In the genomic region with DNA sequence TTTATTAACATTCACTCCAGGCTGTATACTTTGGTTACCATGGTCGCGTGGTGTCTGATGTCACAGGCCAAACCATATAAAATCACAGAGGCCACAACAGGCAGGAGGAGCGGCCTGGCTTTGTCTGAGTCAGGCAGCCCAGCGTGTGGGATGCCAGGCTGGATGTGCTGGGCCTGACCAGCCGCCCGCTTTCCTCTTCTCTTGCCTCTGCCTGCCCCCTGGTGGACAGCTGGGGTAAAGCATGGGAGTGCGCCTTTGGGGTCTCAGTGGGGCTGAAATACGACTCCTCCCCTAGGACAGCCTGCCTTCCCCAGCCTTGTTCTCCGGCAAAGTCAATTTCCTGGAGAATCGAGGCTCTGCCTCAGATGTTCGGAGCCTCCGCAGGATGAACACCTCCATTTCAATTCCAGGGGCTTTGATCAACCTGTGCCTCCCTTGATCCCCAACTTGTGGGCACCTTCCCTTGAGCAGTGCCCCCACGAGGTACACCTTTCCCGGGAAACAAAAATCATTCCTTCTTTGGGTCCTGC, we compare ENCODE assay signal across 8 cellular contexts.
A peak's percentile ranks its signal among the peaks of the same experiment; 100 is the strongest.
DNase-seq lines count a peak whose midpoint lies in the region; ATAC-seq lines count a peak whose summit lies in the region.

No MANE protein-coding gene starts in this region.

- peak; percentile 91 for DNase-seq in A172 (ENCODE audit: low spot score)
- peak; percentile 64 for DNase-seq in GM19238 (ENCODE audit: insufficient read length, low spot score)
- peak; percentile 89 for DNase-seq in activated CD4-positive, CD25-positive, alpha-beta regulatory T cell treated with anti-CD3 and anti-CD28 coated beads, Interleukin-2, amount 50 U/mL, for 72 hours
- peak; percentile 94 for DNase-seq in dedifferentiated amniotic fluid mesenchymal stem cell (ENCODE audit: extremely low spot score)
- DNase-seq in lung microvascular endothelial cell (ENCODE audit: low read depth in 2 of 2) = peak; percentile 93 to 96
- peak; percentile 65 for DNase-seq in stimulated activated CD8-positive, alpha-beta memory T cell treated with anti-CD3 and anti-CD28 coated beads, Interleukin-12 subunit alpha, Interleukin-12 subunit beta, amount 100 ng/mL, for 4 hours (ENCODE audit: low read depth)
- no peak for DNase-seq in effector CD8-positive, alpha-beta T cell (lab: John Stamatoyannopoulos, UW)

- peak; percentile 74 for ATAC-seq in HG03378 (IDR thresholded peaks at IDR 0.05; ENCODE audit: unreplicated experiment)
